Comparison of ENCODE assay signal across 13 cellular contexts in genomic region chr10:1266033-1266802, GRCh38.
DNase-seq lines count a peak whose midpoint lies in the region; ATAC-seq and TF ChIP-seq lines count a peak whose summit lies in the region.
"Had no signal": no experiment of that assay in that cellular context is flagged by ENCODE, and none has a peak within 500 bp of the region (broad histone marks: within the 10 kb centered on the region; RNA-seq: fewer than 3 reads in every experiment).

No MANE protein-coding gene starts in this region.

- intact Hi-C loops in activated CD8-positive, alpha-beta T cell treated with anti-CD3 and anti-CD28 coated beads for 36 hours (cut with micrococcal nuclease): no loop called here

- no peak overlapping the region for H3K27ac ChIP-seq in foreskin keratinocyte
- H3K27ac ChIP-seq: BLaER1 treated with 17β-estradiol and CSF1 and Interleukin-3, amounts not matched to agents 10 nM and 100 nM had no signal

- no peak for TF ChIP-seq CTCF in activated CD8-positive, alpha-beta T cell treated with anti-CD3 and anti-CD28 coated beads for 36 hours (IDR thresholded peaks at IDR 0.05)
- no peak for TF ChIP-seq CTCF in foreskin keratinocyte (conservative IDR thresholded peaks at IDR 0.05)

- no peaks in the 10 kb centered on the region for H3K4me1 ChIP-seq in foreskin keratinocyte
- H3K4me1 ChIP-seq: HAP-1 had no signal

- peak; percentile 17 for DNase-seq in activated CD8-positive, alpha-beta T cell treated with anti-CD3 and anti-CD28 coated beads, Interleukin-2, amount 10 ng/mL, durations not matched to agents 7 days and 5 days
- no peak for DNase-seq in activated CD8-positive, alpha-beta T cell treated with anti-CD3 and anti-CD28 coated beads for 36 hours
- DNase-seq in ecto neural progenitor cell (ENCODE audit: low spot score): peak; percentile 30
- DNase-seq in myocyte (ENCODE audit: low read depth): peak; percentile 37
- peak; percentile 26 for DNase-seq in ureter (ENCODE audit: low spot score)
- DNase-seq in T-helper 17 cell: no peak
- DNase-seq in foreskin keratinocyte: no peak
- DNase-seq: ACHN; CD4-positive, CD25-positive, alpha-beta regulatory T cell; DMS53; GF-D8 had no signal

- H3K4me1 Mint-ChIP-seq in activated CD8-positive, alpha-beta T cell treated with anti-CD3 and anti-CD28 coated beads, Interleukin-2, amount 10 ng/mL, durations not matched to agents 7 days and 5 days (ENCODE audit: low read depth): no peaks in the 10 kb centered on the region
- H3K4me1 Mint-ChIP-seq in activated CD8-positive, alpha-beta T cell treated with anti-CD3 and anti-CD28 coated beads for 36 hours (ENCODE audit: low read depth): peaks cover 5% of the 10 kb centered on the region
- peaks cover 6% of the 10 kb centered on the region for H3K4me1 Mint-ChIP-seq in T-helper 17 cell
- H3K4me1 Mint-ChIP-seq: CD4-positive, CD25-positive, alpha-beta regulatory T cell had no signal

- H3K27me3 ChIP-seq in foreskin keratinocyte: no peaks in the 10 kb centered on the region
- H3K27me3 ChIP-seq: BLaER1 treated with 17β-estradiol and CSF1 and Interleukin-3, amounts not matched to agents 10 nM and 100 nM had no signal

- H3K9me3 ChIP-seq in T-helper 17 cell (ENCODE audit: control insufficient read depth, low read length, poor library complexity, severe bottlenecking): no peaks in the 10 kb centered on the region
- H3K9me3 ChIP-seq: BLaER1 treated with 17β-estradiol and CSF1 and Interleukin-3, amounts not matched to agents 10 nM and 100 nM; HAP-1 had no signal

- H3K9me3 Mint-ChIP-seq in activated CD8-positive, alpha-beta T cell treated with anti-CD3 and anti-CD28 coated beads, Interleukin-2, amount 10 ng/mL, durations not matched to agents 7 days and 5 days (ENCODE audit: insufficient read depth): peaks cover 3% of the 10 kb centered on the region
- peaks cover 2% of the 10 kb centered on the region for H3K9me3 Mint-ChIP-seq in activated CD8-positive, alpha-beta T cell treated with anti-CD3 and anti-CD28 coated beads for 36 hours

- H3K27me3 Mint-ChIP-seq in activated CD8-positive, alpha-beta T cell treated with anti-CD3 and anti-CD28 coated beads, Interleukin-2, amount 10 ng/mL, durations not matched to agents 7 days and 5 days (ENCODE audit: low read depth): peaks cover 14% of the 10 kb centered on the region
- H3K27me3 Mint-ChIP-seq in activated CD8-positive, alpha-beta T cell treated with anti-CD3 and anti-CD28 coated beads for 36 hours: peaks cover 2% of the 10 kb centered on the region
- H3K27me3 Mint-ChIP-seq in T-helper 17 cell: peaks cover 9% of the 10 kb centered on the region

- POLR2A ChIA-PET in activated CD8-positive, alpha-beta T cell treated with anti-CD3 and anti-CD28 coated beads, Interleukin-2, amount 10 ng/mL, durations not matched to agents 7 days and 5 days (lab: Charles Lee): no interaction called here
- POLR2A ChIA-PET in activated CD8-positive, alpha-beta T cell treated with anti-CD3 and anti-CD28 coated beads for 36 hours (lab: Charles Lee): no interaction called here

- CTCF ChIA-PET in activated CD8-positive, alpha-beta T cell treated with anti-CD3 and anti-CD28 coated beads, Interleukin-2, amount 10 ng/mL, durations not matched to agents 7 days and 5 days (lab: Charles Lee): no interaction called here
- CTCF ChIA-PET in activated CD8-positive, alpha-beta T cell treated with anti-CD3 and anti-CD28 coated beads for 36 hours (lab: Charles Lee): interaction anchor here (0.6 kb wide), 1 partner anchor 754 kb away, joined by 3 read pairs; no protein-coding TSS in a partner anchor

- no peak overlapping the region for H3K4me3 Mint-ChIP-seq in activated CD8-positive, alpha-beta T cell treated with anti-CD3 and anti-CD28 coated beads, Interleukin-2, amount 10 ng/mL, durations not matched to agents 7 days and 5 days
- H3K4me3 Mint-ChIP-seq in activated CD8-positive, alpha-beta T cell treated with anti-CD3 and anti-CD28 coated beads for 36 hours: no peak overlapping the region
- H3K4me3 Mint-ChIP-seq in T-helper 17 cell: no peak overlapping the region
- H3K4me3 Mint-ChIP-seq: CD4-positive, CD25-positive, alpha-beta regulatory T cell had no signal

- no peak overlapping the region for H3K27ac Mint-ChIP-seq in activated CD8-positive, alpha-beta T cell treated with anti-CD3 and anti-CD28 coated beads, Interleukin-2, amount 10 ng/mL, durations not matched to agents 7 days and 5 days
- H3K27ac Mint-ChIP-seq in activated CD8-positive, alpha-beta T cell treated with anti-CD3 and anti-CD28 coated beads for 36 hours: no peak overlapping the region
- H3K27ac Mint-ChIP-seq in T-helper 17 cell: no peak overlapping the region
- H3K27ac Mint-ChIP-seq: CD4-positive, CD25-positive, alpha-beta regulatory T cell had no signal

- no peaks in the 10 kb centered on the region for H3K36me3 Mint-ChIP-seq in activated CD8-positive, alpha-beta T cell treated with anti-CD3 and anti-CD28 coated beads, Interleukin-2, amount 10 ng/mL, durations not matched to agents 7 days and 5 days (ENCODE audit: low read depth)
- no peaks in the 10 kb centered on the region for H3K36me3 Mint-ChIP-seq in activated CD8-positive, alpha-beta T cell treated with anti-CD3 and anti-CD28 coated beads for 36 hours (ENCODE audit: low read depth)
- no peaks in the 10 kb centered on the region for H3K36me3 Mint-ChIP-seq in T-helper 17 cell (ENCODE audit: low read depth)
- H3K36me3 Mint-ChIP-seq: CD4-positive, CD25-positive, alpha-beta regulatory T cell had no signal

- no peak for ATAC-seq in activated CD8-positive, alpha-beta T cell treated with anti-CD3 and anti-CD28 coated beads, Interleukin-2, amount 10 ng/mL, durations not matched to agents 7 days and 5 days
- no peak for ATAC-seq in activated CD8-positive, alpha-beta T cell treated with anti-CD3 and anti-CD28 coated beads for 36 hours
- ATAC-seq in T-helper 17 cell: no peak
- ATAC-seq in foreskin keratinocyte: no peak

Comparison
In these comparisons a context has a peak if more than half of its experiments do, and no peak if none do; other contexts are left out.
1. DNase-seq: peak in activated CD8-positive, alpha-beta T cell treated with anti-CD3 and anti-CD28 coated beads, Interleukin-2, amount 10 ng/mL, durations not matched to agents 7 days and 5 days (single experiment), ecto neural progenitor cell (single experiment), myocyte (single experiment) and ureter (single experiment); none in activated CD8-positive, alpha-beta T cell treated with anti-CD3 and anti-CD28 coated beads for 36 hours (single experiment), T-helper 17 cell (0 of 3) and foreskin keratinocyte (0 of 2).